15 cellular contexts compared by ENCODE assay signal in the genomic region with DNA sequence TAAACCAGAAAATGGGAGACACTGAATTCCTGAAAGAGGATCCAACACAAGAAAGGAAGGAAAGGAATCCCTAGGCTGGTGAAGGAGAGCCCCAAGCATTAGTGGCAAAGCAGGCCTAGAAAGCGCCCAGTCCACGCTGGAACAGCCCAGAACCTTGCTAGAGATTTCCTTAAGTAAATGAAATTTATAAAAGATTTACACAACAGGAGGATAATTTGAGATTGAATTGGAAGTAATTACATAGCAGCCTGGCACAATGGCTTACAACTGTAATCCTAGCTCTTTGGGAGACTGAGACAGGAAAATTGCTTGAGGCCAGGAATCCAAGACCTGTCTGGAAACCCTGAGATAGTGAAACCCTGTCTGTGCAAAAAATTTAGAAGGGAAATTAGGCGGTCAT. TPM values are rescaled to one million over a fixed set of nuclear protein-coding genes. Genes with fewer than 3 reads are reported as not detected.
DNase-seq lines count a peak whose midpoint lies in the region; ATAC-seq and TF ChIP-seq lines count a peak whose summit lies in the region.
"Had no signal": no experiment of that assay in that cellular context is flagged by ENCODE, and none has a peak within 500 bp of the region (broad histone marks: within the 10 kb centered on the region; RNA-seq: fewer than 3 reads in every experiment).

No MANE protein-coding gene starts in this region.

- H3K9me3 ChIP-seq in cardiac muscle cell (ENCODE audit: low read depth) (no peaks in the 10 kb centered on the region), SJCRH30 (replicated peaks) (no peaks in the 10 kb centered on the region)

- no peaks in the 10 kb centered on the region for H3K4me1 Mint-ChIP-seq in mesothelial cell of epicardium
- H3K4me1 Mint-ChIP-seq: B cell had no signal

- TF ChIP-seq CTCF in cardiac muscle cell (IDR thresholded peaks at IDR 0.05; ENCODE audit: low read depth, low read length) (no peak), mesothelial cell of epicardium (IDR thresholded peaks at IDR 0.05; ENCODE audit: unreplicated experiment) (no peak)

- no peaks in the 10 kb centered on the region for H3K9me3 Mint-ChIP-seq in mesothelial cell of epicardium
- H3K9me3 Mint-ChIP-seq: CD4-positive, alpha-beta T cell had no signal

- H3K4me3 Mint-ChIP-seq in mesothelial cell of epicardium: no peak overlapping the region
- H3K4me3 Mint-ChIP-seq: B cell; CD4-positive, alpha-beta T cell had no signal

- H3K27ac Mint-ChIP-seq in mesothelial cell of epicardium: peak overlapping the region; percentile 50
- H3K27ac Mint-ChIP-seq: B cell; CD4-positive, alpha-beta T cell had no signal

- H3K27me3 ChIP-seq in cardiac muscle cell (no peaks in the 10 kb centered on the region), SJCRH30 (no peaks in the 10 kb centered on the region)

- no peaks in the 10 kb centered on the region for H3K27me3 Mint-ChIP-seq in mesothelial cell of epicardium (ENCODE audit: low read depth)
- H3K27me3 Mint-ChIP-seq: B cell; CD4-positive, alpha-beta T cell had no signal

- H3K27ac ChIP-seq in cardiac muscle cell: peak overlapping the region; percentile 16
- H3K27ac ChIP-seq in SJCRH30: peak overlapping the region; percentile 29; the same call in 1 of the 2 replicates

- DNase-seq in cardiac muscle cell (ENCODE audit: low read depth in 1 of 2, low spot score in 1 of 2) (no peak), Right ventricle myocardium inferior (ENCODE audit: missing footprints) (no peak), SJCRH30 (peak in 1 of 2 experiments; percentile 49), mesothelial cell of epicardium (ENCODE audit: low spot score in 2 of 2, unreplicated experiment in 2 of 2) (no peak), NCI-H2171 treated with DMSO at 0.1 percent for 48 hours (lab: John Stamatoyannopoulos, UW) (no peak), hypothalamus (lab: John Stamatoyannopoulos, UW) (no peak), NCI-H510A (lab: John Stamatoyannopoulos, UW) (no peak)
- DNase-seq: C1 segment of cervical spinal cord; Calu3; CD4-positive, alpha-beta T cell; DMS 273 treated with DMSO at 0.1 percent for 48 hours had no signal

- H3K4me1 ChIP-seq in cardiac muscle cell (ENCODE audit: low read depth) (peaks cover 13% of the 10 kb centered on the region), SJCRH30 (peaks cover 13% of the 10 kb centered on the region)

- H3K36me3 Mint-ChIP-seq in mesothelial cell of epicardium: peaks cover 44% of the 10 kb centered on the region

- H3K36me3 ChIP-seq in cardiac muscle cell (peaks cover 42% of the 10 kb centered on the region), SJCRH30 (peaks cover 20% of the 10 kb centered on the region; the same call in 1 of the 2 replicates)

- H3K4me3 ChIP-seq in cardiac muscle cell (no peak overlapping the region), SJCRH30 (no peak overlapping the region)
- H3K4me3 ChIP-seq: GM12878 had no signal

- no peak for ATAC-seq in Right ventricle myocardium inferior
- ATAC-seq: GM12878 had no signal

- intact Hi-C loops in Right ventricle myocardium inferior (cut with DNase I): no loop called here

RNA-seq across cellular contexts. Expression of gene C20orf144, which starts 26.8 kb away (rescaled TPM):
- 0.21 TPM in 1 of 2 replicates, not detected in the other for total RNA-seq in cardiac muscle cell
- 1.4 and 1.9 TPM in 2 replicates for polyA plus RNA-seq in cardiac muscle cell
- total RNA-seq in Right ventricle myocardium inferior: not detected
- 0.38 and 0.42 TPM in 2 replicates for total RNA-seq in SJCRH30 (2014; rRNA removed; shearing (Covaris generic))
- 0.09 to 0.20 TPM (median 0.11 TPM) in 3 replicates for total RNA-seq in mesothelial cell of epicardium
- total RNA-seq: Daoy, H4 had no signal

RNA-seq across cellular contexts. Expression of gene ACTL10, which starts 31.4 kb away (rescaled TPM):
- total RNA-seq in cardiac muscle cell: 1.1 and 1.5 TPM in 2 replicates
- 1.3 and 2.2 TPM in 2 replicates for polyA plus RNA-seq in cardiac muscle cell
- total RNA-seq in Right ventricle myocardium inferior: 0.19 TPM
- total RNA-seq in SJCRH30 (2014; rRNA removed; shearing (Covaris generic)): 0.10 TPM in 1 of 2 replicates, not detected in the other
- total RNA-seq in mesothelial cell of epicardium: 0.63 to 0.86 TPM (median 0.66 TPM) in 3 replicates
- total RNA-seq: H4 had no signal

RNA-seq across cellular contexts. Expression of gene NECAB3, which starts 38.9 kb away (rescaled TPM):
- 185 and 187 TPM in 2 replicates for total RNA-seq in cardiac muscle cell
- 93.1 and 98.5 TPM in 2 replicates for polyA plus RNA-seq in cardiac muscle cell
- 70.8 TPM for total RNA-seq in Right ventricle myocardium inferior
- 28.2 and 30.8 TPM in 2 replicates for total RNA-seq in SJCRH30 (2014; rRNA removed; shearing (Covaris generic))
- 58.4 to 60.1 TPM (median 58.6 TPM) in 3 replicates for total RNA-seq in mesothelial cell of epicardium

RNA-seq across cellular contexts. Expression of gene E2F1, which starts 50.8 kb away (rescaled TPM):
- total RNA-seq in cardiac muscle cell (21.2 and 34.6 TPM in 2 replicates), Right ventricle myocardium inferior (2.3 TPM), mesothelial cell of epicardium (16.7 to 18.1 TPM (median 16.9 TPM) in 3 replicates)
- 26.7 and 61.4 TPM in 2 replicates for polyA plus RNA-seq in cardiac muscle cell
- total RNA-seq in SJCRH30 (2014; rRNA removed; shearing (Covaris generic)): 103 and 112 TPM in 2 replicates
